Comparison of ENCODE assay signal across 35 cellular contexts in genomic region chr14:76262591-76262990, GRCh38.
"Had no signal": no experiment of that assay in that cellular context is flagged by ENCODE, and none has a peak within 500 bp of the region (broad histone marks: within the 10 kb centered on the region; RNA-seq: fewer than 3 reads in every experiment).

No MANE protein-coding gene starts in this region.

- H3K27me3 ChIP-seq: ascending aorta, cardiac muscle cell had no signal

- H3K36me3 Mint-ChIP-seq: activated CD4-positive, alpha-beta memory T cell treated with anti-CD3 and anti-CD28 coated beads for 36 hours; brain had no signal

- H3K27ac Mint-ChIP-seq: activated B cell treated with CpG ODN at 0.5 μM for 24 hours; activated CD4-positive, alpha-beta memory T cell treated with anti-CD3 and anti-CD28 coated beads for 36 hours; activated CD4-positive, alpha-beta T cell treated with anti-CD3 and anti-CD28 coated beads, Interleukin-2, amount 10 ng/mL, durations not matched to agents 24 days and 14 days; activated CD8-positive, alpha-beta T cell treated with anti-CD3 and anti-CD28 coated beads for 36 hours; activated naive CD4-positive, alpha-beta T cell treated with anti-CD3 and anti-CD28 coated beads for 36 hours; activated naive CD8-positive, alpha-beta T cell treated with anti-CD3 and anti-CD28 coated beads for 36 hours; activated T-cell treated with anti-CD3 and anti-CD28 coated beads, Interleukin-2, amount 50 U/mL, for 72 hours; activated T-helper 1 cell treated with anti-CD3 and anti-CD28 coated beads, Interleukin-12 subunit alpha, Interleukin-12 subunit beta, Interleukin-2, Interleukin-4 antibody, amounts not matched to agents 30 ng/mL and 10 ng/mL and 1 ng/mL, durations not matched to agents 14 hours and 24 hours and 36 hours; activated T-helper 17 cell treated with anti-CD3 and anti-CD28 coated beads, Interleukin-2, amount 50 U/mL, for 72 hours; brain; T-helper 1 cell treated with Interleukin-12 subunit alpha and Interleukin-12 subunit beta and Interleukin-4 antibody, amounts not matched to agents 30 μg/mL and 1 μg/mL, for 36 hours; T-helper 2 cell treated with Interferon-gamma antibody and Interleukin-4, amounts not matched to agents 5 μg/mL and 100 μg/mL, for 36 hours had no signal

- H3K27ac ChIP-seq: ascending aorta, cardiac muscle cell, VCaP had no signal

- H3K4me3 Mint-ChIP-seq: activated B cell treated with CpG ODN at 0.5 μM for 24 hours; activated CD4-positive, alpha-beta memory T cell treated with anti-CD3 and anti-CD28 coated beads for 36 hours; activated CD4-positive, alpha-beta T cell treated with anti-CD3 and anti-CD28 coated beads, Interleukin-2, amount 10 ng/mL, durations not matched to agents 24 days and 14 days; activated CD8-positive, alpha-beta T cell treated with anti-CD3 and anti-CD28 coated beads for 36 hours; activated naive CD4-positive, alpha-beta T cell treated with anti-CD3 and anti-CD28 coated beads for 36 hours; activated naive CD8-positive, alpha-beta T cell treated with anti-CD3 and anti-CD28 coated beads for 36 hours; activated T-cell treated with anti-CD3 and anti-CD28 coated beads, Interleukin-2, amount 50 U/mL, for 4 hours; activated T-cell treated with anti-CD3 and anti-CD28 coated beads, Interleukin-2, amount 50 U/mL, for 72 hours; activated T-helper 1 cell treated with anti-CD3 and anti-CD28 coated beads, Interleukin-12 subunit alpha, Interleukin-12 subunit beta, Interleukin-2, Interleukin-4 antibody, amounts not matched to agents 30 ng/mL and 10 ng/mL and 1 ng/mL, durations not matched to agents 14 hours and 24 hours and 36 hours; activated T-helper 17 cell treated with anti-CD3 and anti-CD28 coated beads, Interleukin-2, amount 50 U/mL, for 72 hours; brain; central memory CD8-positive, alpha-beta T cell; T-helper 1 cell treated with Interleukin-12 subunit alpha and Interleukin-12 subunit beta and Interleukin-4 antibody, amounts not matched to agents 30 μg/mL and 1 μg/mL, for 36 hours; T-helper 2 cell treated with Interferon-gamma antibody and Interleukin-4, amounts not matched to agents 5 μg/mL and 100 μg/mL, for 36 hours had no signal

- H3K9me3 ChIP-seq: ascending aorta had no signal

- DNase-seq: activated B cell treated with CpG ODN at 0.5 μM for 24 hours; activated CD4-positive, alpha-beta memory T cell treated with anti-CD3 and anti-CD28 coated beads for 36 hours; activated CD4-positive, alpha-beta T cell treated with anti-CD3 and anti-CD28 coated beads for 4 hours; activated CD4-positive, alpha-beta T cell treated with anti-CD3 and anti-CD28 coated beads, Interleukin-2, amount 10 ng/mL, durations not matched to agents 24 days and 14 days; activated CD4-positive, alpha-beta T cell treated with anti-CD3 and anti-CD28 coated beads, Interleukin-2, amount 50 U/mL, for 1 hour; activated CD4-positive, alpha-beta T cell treated with anti-CD3 and anti-CD28 coated beads, Interleukin-2, amount 50 U/mL, for 4 hours; activated CD4-positive, CD25-positive, alpha-beta regulatory T cell treated with anti-CD3 and anti-CD28 coated beads, Interleukin-2, amount 50 U/mL, for 72 hours; activated CD8-positive, alpha-beta memory T cell treated with anti-CD3 and anti-CD28 coated beads, Interleukin-2, amount 50 U/mL, for 4 hours; activated CD8-positive, alpha-beta T cell treated with anti-CD3 and anti-CD28 coated beads for 36 hours; activated effector memory CD4-positive, alpha-beta T cell treated with anti-CD3 and anti-CD28 coated beads, Interleukin-2, amount 50 U/mL, for 16 hours; activated gamma-delta T cell treated with Interleukin-2 at 50 U/mL for 16 hours; activated naive CD4-positive, alpha-beta T cell; activated naive CD4-positive, alpha-beta T cell treated with anti-CD3 and anti-CD28 coated beads for 36 hours; activated naive CD4-positive, alpha-beta T cell treated with anti-CD3 and anti-CD28 coated beads, Interleukin-2, amount 50 U/mL, for 16 hours; activated naive CD8-positive, alpha-beta T cell treated with anti-CD3 and anti-CD28 coated beads for 36 hours; activated T-cell treated with anti-CD3 and anti-CD28 coated beads for 4 hours; activated T-cell treated with anti-CD3 and anti-CD28 coated beads, Interleukin-2, amount 50 U/mL, for 1 hour; activated T-cell treated with anti-CD3 and anti-CD28 coated beads, Interleukin-2, amount 50 U/mL, for 4 hours; activated T-cell treated with anti-CD3 and anti-CD28 coated beads, Interleukin-2, amount 50 U/mL, for 72 hours; amygdala; anterior cingulate cortex; caudate nucleus; cerebellar nuclear complex; T-helper 1 cell; T-helper 2 cell; T-helper 9 cell had no signal

- H3K9me3 Mint-ChIP-seq: activated B cell treated with CpG ODN at 0.5 μM for 24 hours; activated CD4-positive, alpha-beta memory T cell treated with anti-CD3 and anti-CD28 coated beads for 36 hours; activated CD8-positive, alpha-beta T cell treated with anti-CD3 and anti-CD28 coated beads for 36 hours; activated naive CD4-positive, alpha-beta T cell treated with anti-CD3 and anti-CD28 coated beads for 36 hours; activated naive CD8-positive, alpha-beta T cell treated with anti-CD3 and anti-CD28 coated beads for 36 hours; activated T-cell treated with anti-CD3 and anti-CD28 coated beads, Interleukin-2, amount 50 U/mL, for 4 hours; activated T-helper 1 cell treated with anti-CD3 and anti-CD28 coated beads, Interleukin-12 subunit alpha, Interleukin-12 subunit beta, Interleukin-2, Interleukin-4 antibody, amounts not matched to agents 30 ng/mL and 10 ng/mL and 1 ng/mL, durations not matched to agents 14 hours and 24 hours and 36 hours; activated T-helper 17 cell treated with anti-CD3 and anti-CD28 coated beads, Interleukin-2, amount 50 U/mL, for 72 hours; central memory CD8-positive, alpha-beta T cell; T-helper 1 cell treated with Interleukin-12 subunit alpha and Interleukin-12 subunit beta and Interleukin-4 antibody, amounts not matched to agents 30 μg/mL and 1 μg/mL, for 36 hours; T-helper 2 cell treated with Interferon-gamma antibody and Interleukin-4, amounts not matched to agents 5 μg/mL and 100 μg/mL, for 36 hours had no signal

- H3K4me1 Mint-ChIP-seq: activated CD4-positive, alpha-beta T cell treated with anti-CD3 and anti-CD28 coated beads, Interleukin-2, amount 10 ng/mL, durations not matched to agents 24 days and 14 days; activated T-helper 17 cell treated with anti-CD3 and anti-CD28 coated beads, Interleukin-2, amount 50 U/mL, for 72 hours; central memory CD8-positive, alpha-beta T cell had no signal

- H3K4me3 ChIP-seq: ascending aorta, cardiac muscle cell had no signal

- H3K36me3 ChIP-seq: ascending aorta, cardiac muscle cell had no signal
